Comparison of ENCODE assay signal across 16 cellular contexts in genomic region chrX:21167028-21167427, GRCh38.
DNase-seq lines count a peak whose midpoint lies in the region; ATAC-seq, FAIRE-seq and TF ChIP-seq lines count a peak whose summit lies in the region.
"Had no signal": no experiment of that assay in that cellular context is flagged by ENCODE, and none has a peak within 500 bp of the region (broad histone marks: within the 10 kb centered on the region; RNA-seq: fewer than 3 reads in every experiment).

No MANE protein-coding gene starts in this region.

- H3K9me3 Mint-ChIP-seq in astrocyte (ENCODE audit: unreplicated experiment) = no peaks in the 10 kb centered on the region
- H3K9me3 Mint-ChIP-seq: CD8-positive, alpha-beta T cell had no signal

- DNase-seq in A549 (ENCODE audit: low read depth in 1 of 2, low spot score in 1 of 2) (no peak), NCI-H226 (peak; percentile 17), astrocyte (ENCODE audit: low read depth) (no peak), osteoblast (ENCODE audit: insufficient read length, low spot score, missing footprints) (peak; percentile 54), MV-4-11 (lab: John Stamatoyannopoulos, UW) (no peak)
- DNase-seq in activated T-cell treated with anti-CD3 and anti-CD28 coated beads, Interleukin-2, amount 50 U/mL, for 1 hour = no peak
- DNase-seq: CD8-positive, alpha-beta T cell; DMS79 treated with DMSO at 0.1 percent for 48 hours; H9 had no signal

- POLR2A ChIA-PET in A549 (lab: Yijun Ruan, JAX) = no interaction called here

- peak overlapping the region; percentile 73 to 87 for H3K27ac ChIP-seq in A549
- H3K27ac ChIP-seq in astrocyte (ENCODE audit: low read depth, low read length) = no peak overlapping the region
- H3K27ac ChIP-seq in osteoblast (ENCODE audit: low read depth, low read length) = no peak overlapping the region
- H3K27ac ChIP-seq: 22Rv1; BLaER1 treated with 17β-estradiol and CSF1 and Interleukin-3, amounts not matched to agents 10 nM and 100 nM had no signal

- H3K4me1 ChIP-seq in A549 = peaks cover 35% of the 10 kb centered on the region
- peaks cover 4% of the 10 kb centered on the region for H3K4me1 ChIP-seq in astrocyte (ENCODE audit: insufficient read depth, low read length)
- H3K4me1 ChIP-seq in osteoblast (ENCODE audit: insufficient read depth, low read length) = peaks cover 6% of the 10 kb centered on the region

- H3K27ac Mint-ChIP-seq in astrocyte (ENCODE audit: unreplicated experiment) = peak overlapping the region; percentile 53
- H3K27ac Mint-ChIP-seq: B cell; CD8-positive, alpha-beta T cell had no signal

- H3K36me3 ChIP-seq in astrocyte (ENCODE audit: insufficient read depth, low read length) (no peaks in the 10 kb centered on the region), osteoblast (ENCODE audit: insufficient read depth, low read length) (no peaks in the 10 kb centered on the region)
- H3K36me3 ChIP-seq: BLaER1 treated with 17β-estradiol and CSF1 and Interleukin-3, amounts not matched to agents 10 nM and 100 nM had no signal

- H3K9ac ChIP-seq in astrocyte (ENCODE audit: low read length) = no peak overlapping the region
- H3K9ac ChIP-seq: BLaER1 treated with 17β-estradiol and CSF1 and Interleukin-3, amounts not matched to agents 10 nM and 100 nM had no signal

- FAIRE-seq in A549 (lab: Jason Lieb, UNC) (peak; percentile 100), astrocyte (lab: Jason Lieb, UNC) (peak; percentile 96)
- FAIRE-seq: GM12878, H1 had no signal

- H3K79me2 ChIP-seq in astrocyte (ENCODE audit: insufficient read depth, low read length) (no peaks in the 10 kb centered on the region), osteoblast (ENCODE audit: insufficient read depth, low read length) (no peaks in the 10 kb centered on the region)

- no peaks in the 10 kb centered on the region for H4K20me1 ChIP-seq in astrocyte (ENCODE audit: insufficient read depth, low read length)
- no peaks in the 10 kb centered on the region for H4K20me1 ChIP-seq in osteoblast (ENCODE audit: insufficient read depth, low read length)
- H4K20me1 ChIP-seq: BLaER1 treated with 17β-estradiol and CSF1 and Interleukin-3, amounts not matched to agents 10 nM and 100 nM had no signal

- H3K4me1 Mint-ChIP-seq in astrocyte (ENCODE audit: low read depth, unreplicated experiment) = peaks cover 9% of the 10 kb centered on the region
- H3K4me1 Mint-ChIP-seq: B cell had no signal

- H3K27me3 Mint-ChIP-seq in astrocyte (ENCODE audit: low read depth, unreplicated experiment) = no peaks in the 10 kb centered on the region
- H3K27me3 Mint-ChIP-seq: B cell had no signal

- no peaks in the 10 kb centered on the region for H3K36me3 Mint-ChIP-seq in astrocyte (ENCODE audit: low read depth, unreplicated experiment)
- H3K36me3 Mint-ChIP-seq: CD8-positive, alpha-beta T cell had no signal

- no peak for TF ChIP-seq EP300 in A549 (IDR thresholded peaks at IDR 0.05)

- H3K27me3 ChIP-seq in astrocyte (ENCODE audit: insufficient read depth, low read length) (no peaks in the 10 kb centered on the region), osteoblast (ENCODE audit: insufficient read depth, low read length) (no peaks in the 10 kb centered on the region)
- H3K27me3 ChIP-seq: BLaER1 treated with 17β-estradiol and CSF1 and Interleukin-3, amounts not matched to agents 10 nM and 100 nM had no signal

- H3K4me3 Mint-ChIP-seq in astrocyte (ENCODE audit: unreplicated experiment) = no peak overlapping the region
- H3K4me3 Mint-ChIP-seq: B cell; CD8-positive, alpha-beta T cell; H9 had no signal

- TF ChIP-seq CTCF in A549 (IDR thresholded peaks at IDR 0.05) (no peak), astrocyte (IDR thresholded peaks at IDR 0.05; ENCODE audit: insufficient read depth, low read depth, low read length) (no peak), osteoblast (IDR thresholded peaks at IDR 0.05; ENCODE audit: extremely low read depth, low read depth, low read length) (no peak)

- WGBS in A549 (ENCODE audit: missing lambda C conversion rate) = 14% methylated on average over 2 of the region's 2 CpGs

- H3K4me2 ChIP-seq in A549 = peak overlapping the region; percentile 64
- no peak overlapping the region for H3K4me2 ChIP-seq in astrocyte (ENCODE audit: low read length)
- H3K4me2 ChIP-seq in osteoblast (ENCODE audit: insufficient read depth, low read length) = no peak overlapping the region
- H3K4me2 ChIP-seq: BLaER1 treated with 17β-estradiol and CSF1 and Interleukin-3, amounts not matched to agents 10 nM and 100 nM had no signal

- H3K9me3 ChIP-seq in A549 = 0 out of 3 replicates have a peak, but pooled peaks cover 3% of the 10 kb centered on the region
- H3K9me3 ChIP-seq in astrocyte (ENCODE audit: insufficient read depth, low read depth, low read length) = no peaks in the 10 kb centered on the region
- no peaks in the 10 kb centered on the region for H3K9me3 ChIP-seq in osteoblast (ENCODE audit: low read depth, low read length)
- H3K9me3 ChIP-seq: BLaER1 treated with 17β-estradiol and CSF1 and Interleukin-3, amounts not matched to agents 10 nM and 100 nM had no signal

- TF ChIP-seq POLR2A in A549 (IDR thresholded peaks at IDR 0.05; ENCODE audit: low read length) = no peak

- peak; percentile 50 to 72; a peak in 4 of 6 replicates for ATAC-seq in A549
- no peak for ATAC-seq in GM21390 (IDR thresholded peaks at IDR 0.05; ENCODE audit: unreplicated experiment)
- ATAC-seq in activated CD4-positive, CD25-positive, alpha-beta regulatory T cell treated with anti-CD3 and anti-CD28 coated beads, Interleukin-2, amount 50 U/mL, for 24 hours = no peak
- ATAC-seq: CD8-positive, alpha-beta T cell; GM12878 had no signal

- no peak overlapping the region for H2AFZ ChIP-seq in astrocyte (ENCODE audit: low read depth, low read length)
- H2AFZ ChIP-seq in osteoblast (ENCODE audit: low read length) = no peak overlapping the region

- H3K4me3 ChIP-seq in A549 (no peak overlapping the region), astrocyte (ENCODE audit: insufficient read depth, low read depth, low read length) (no peak overlapping the region), osteoblast (ENCODE audit: insufficient read depth, low read length) (no peak overlapping the region)
- H3K4me3 ChIP-seq: BLaER1 treated with 17β-estradiol and CSF1 and Interleukin-3, amounts not matched to agents 10 nM and 100 nM; GM12878 had no signal

- CTCF ChIA-PET in A549 (lab: Yijun Ruan, JAX) = interaction anchor here (1.0 to 1.4 kb wide), 2 partner anchors 9 to 637 kb away, joined by 3 to 4 read pairs; no protein-coding TSS in a partner anchor

- no peak for TF ChIP-seq RAD21 in A549 (conservative IDR thresholded peaks at IDR 0.05 in 1 of 2, IDR thresholded peaks at IDR 0.05 in 1 of 2)

TF ChIP-seq in A549, 52 proteins besides CTCF, POLR2A, EP300 and RAD21:
- TF ChIP-seq RCOR1 (IDR thresholded peaks at IDR 0.05; ENCODE audit: low read depth, low read length) = no peak
- TF ChIP-seq NR3C1 (IDR thresholded peaks at IDR 0.05) = no peak
- TF ChIP-seq EHMT2 (IDR thresholded peaks at IDR 0.05; ENCODE audit: low read depth) = no peak
- TF ChIP-seq HOXB5 (CRISPR knock-in tag; IDR thresholded peaks at IDR 0.05) = no peak
- no peak for TF ChIP-seq SMC3 (IDR thresholded peaks at IDR 0.05)
- TF ChIP-seq CHD2 (IDR thresholded peaks at IDR 0.05; ENCODE audit: low read length, partially characterized antibody) = no peak
- TF ChIP-seq ATOH8 (CRISPR knock-in tag; IDR thresholded peaks at IDR 0.05; ENCODE audit: low read depth) = no peak
- TF ChIP-seq RFX5 (IDR thresholded peaks at IDR 0.05) = no peak
- TF ChIP-seq PBX3 (IDR thresholded peaks at IDR 0.05) = no peak

Comparison
In these comparisons a context has a peak if more than half of its experiments do, and no peak if none do; other contexts are left out.
1. ATAC-seq: peak in A549 (2 of 2); none in GM21390 (single experiment) and activated CD4-positive, CD25-positive, alpha-beta regulatory T cell treated with anti-CD3 and anti-CD28 coated beads, Interleukin-2, amount 50 U/mL, for 24 hours (0 of 2).
2. DNase-seq: peak in NCI-H226 (single experiment) and osteoblast (single experiment); none in A549 (0 of 2), astrocyte (single experiment), activated T-cell treated with anti-CD3 and anti-CD28 coated beads, Interleukin-2, amount 50 U/mL, for 1 hour (single experiment) and MV-4-11 (single experiment).
3. H3K27ac ChIP-seq: peak in A549 (2 of 2); none in astrocyte (single experiment) and osteoblast (single experiment).